6 cellular contexts compared by ENCODE assay signal in genomic region chr17:7323731-7324437, GRCh38. TPM values are rescaled to one million over a fixed set of nuclear protein-coding genes. Genes with fewer than 3 reads are reported as not detected.
DNase-seq lines count a peak whose midpoint lies in the region; ATAC-seq and TF ChIP-seq lines count a peak whose summit lies in the region.

No MANE protein-coding gene starts in this region.

- H3K36me3 Mint-ChIP-seq in natural killer cell = no peaks in the 10 kb centered on the region

- DNase-seq in NCI-H2171 treated with DMSO at 0.1 percent for 48 hours (lab: John Stamatoyannopoulos, UW) (peak; percentile 1), NCI-H2171 (lab: John Stamatoyannopoulos, UW) (no peak), ascending aorta (ENCODE audit: low spot score in 2 of 2) (peak in 1 of 2 donors; percentile 73), natural killer cell (peak; percentile 66)
- no peak for DNase-seq in NK-92 treated with Interleukin-12 subunit alpha and Interleukin-12 subunit beta, amount 100 ng/mL, for 24 hours (lab: John Stamatoyannopoulos, UW)

- TF ChIP-seq CTCF in ascending aorta (IDR thresholded peaks at IDR 0.05) (peak; percentile 66 to 76 (median 71)), natural killer cell (IDR thresholded peaks at IDR 0.05) (peak; percentile 82)

- H3K27ac ChIP-seq in ascending aorta = no peak overlapping the region

- H3K36me3 ChIP-seq in ascending aorta = peaks cover 50 to 60% of the 10 kb centered on the region in 2 donors

- peak in 2 of 3 donors; percentile 53 to 54 for ATAC-seq in natural killer cell
- ATAC-seq in GM19328 (IDR thresholded peaks at IDR 0.05; ENCODE audit: unreplicated experiment) = no peak

- H3K4me3 ChIP-seq in ascending aorta = no peak overlapping the region

- peaks cover 0 to 10% of the 10 kb centered on the region in 2 donors for H3K4me1 ChIP-seq in ascending aorta

- no peaks in the 10 kb centered on the region for H3K27me3 ChIP-seq in ascending aorta

- no peaks in the 10 kb centered on the region for H3K9me3 ChIP-seq in ascending aorta

- intact Hi-C loops in ascending aorta (cut with DNase I) = no loop called here
- intact Hi-C loops in natural killer cell (cut with micrococcal nuclease) = no loop called here

- H3K9me3 Mint-ChIP-seq in natural killer cell = no peaks in the 10 kb centered on the region

- H3K27ac Mint-ChIP-seq in natural killer cell = no peak overlapping the region

- peaks cover 11 to 25% of the 10 kb centered on the region in 2 donors for H3K4me1 Mint-ChIP-seq in natural killer cell

- no peak overlapping the region for H3K4me3 Mint-ChIP-seq in natural killer cell

- H3K27me3 Mint-ChIP-seq in natural killer cell (ENCODE audit: low read depth in 2 of 2) = no peaks in the 10 kb centered on the region

RNA-seq across cellular contexts. Expression of gene NEURL4, which starts 5.3 kb away (rescaled TPM):
- total RNA-seq in ascending aorta (22.0 TPM), natural killer cell (10 to 100 TPM; 48.9 to 57.9 (median 51.4) TPM)

RNA-seq across cellular contexts. Expression of gene GPS2, which starts 8.7 kb away (rescaled TPM):
- total RNA-seq in ascending aorta (52.4 TPM), natural killer cell (100 to 1,000 TPM; 132 to 146 (median 133) TPM)

RNA-seq across cellular contexts. Expression of gene ACAP1, which starts 12.4 kb away (rescaled TPM):
- total RNA-seq in ascending aorta (12.0 TPM), natural killer cell (100 to 1,000 TPM; 526 to 590 (median 540) TPM)

RNA-seq across cellular contexts. Expression of gene EIF5A, which starts 16.5 kb away (rescaled TPM):
- total RNA-seq in ascending aorta = 248 TPM
- total RNA-seq in natural killer cell = 100 to 1,000 TPM; 483 to 608 (median 492) TPM

RNA-seq across cellular contexts. Expression of gene KCTD11, which starts 28.1 kb away (rescaled TPM):
- total RNA-seq in ascending aorta (14.6 TPM), natural killer cell (1 to 10 TPM; 5.6 to 9.7 (median 8.3) TPM)

Comparison
In these comparisons a context has a peak if more than half of its experiments do, and no peak if none do; other contexts are left out.
1. DNase-seq: peak in NCI-H2171 treated with DMSO at 0.1 percent for 48 hours (single experiment) and natural killer cell (single experiment); none in NCI-H2171 (single experiment) and NK-92 treated with Interleukin-12 subunit alpha and Interleukin-12 subunit beta, amount 100 ng/mL, for 24 hours (single experiment).
2. RNA of gene ACAP1, which starts 12.4 kb away (total RNA-seq): 526 to 590 TPM in natural killer cell; 12.0 TPM in ascending aorta (single experiment); every median in the first group is over 10 times any median in the second.